Comparison of ENCODE assay signal across 19 cellular contexts in genomic region chr5:23445573-23445972, GRCh38.
"Had no signal": no experiment of that assay in that cellular context is flagged by ENCODE, and none has a peak within 500 bp of the region (broad histone marks: within the 10 kb centered on the region; RNA-seq: fewer than 3 reads in every experiment).

No MANE protein-coding gene starts in this region.

- H3K27me3 Mint-ChIP-seq: activated CD4-positive, alpha-beta T cell treated with anti-CD3 and anti-CD28 coated beads, Interleukin-2, amount 10 ng/mL, durations not matched to agents 24 days and 14 days; stimulated activated naive CD8-positive, alpha-beta T cell treated with anti-CD3 and anti-CD28 coated beads, Interleukin-15, Interleukin-2, amounts not matched to agents 100 ng/mL and 50 ng/mL, for 24 hours had no signal

- H3K9me3 ChIP-seq: esophagus squamous epithelium, gastroesophageal sphincter, lower lobe of right lung, prostate gland, right lobe of liver, suprapubic skin had no signal

- H3K4me3 ChIP-seq: cardiac muscle cell, esophagus squamous epithelium, gastroesophageal sphincter, heart right ventricle, lower lobe of right lung, prostate gland, right lobe of liver, suprapubic skin had no signal

- DNase-seq: activated CD4-positive, alpha-beta T cell treated with anti-CD3 and anti-CD28 coated beads, Interleukin-2, amount 10 ng/mL, durations not matched to agents 24 days and 14 days; activated CD4-positive, CD25-positive, alpha-beta regulatory T cell; activated CD8-positive, alpha-beta memory T cell treated with anti-CD3 and anti-CD28 coated beads for 24 hours; activated naive CD4-positive, alpha-beta T cell treated with Interleukin-2 at 50 U/mL for 16 hours; aorta; esophagus squamous epithelium; heart right ventricle; left cardiac atrium; lower lobe of right lung; midbrain; right lobe of liver; trophoblast cell had no signal

- ATAC-seq: gastroesophageal sphincter had no signal

- H3K36me3 ChIP-seq: cardiac muscle cell, esophagus squamous epithelium, gastroesophageal sphincter, heart right ventricle, lower lobe of right lung, prostate gland, right lobe of liver, suprapubic skin had no signal

- H3K27me3 ChIP-seq: cardiac muscle cell, esophagus squamous epithelium, gastroesophageal sphincter, heart right ventricle, right lobe of liver, suprapubic skin had no signal

- FAIRE-seq: colon had no signal

- H3K4me1 Mint-ChIP-seq: activated CD4-positive, alpha-beta T cell treated with anti-CD3 and anti-CD28 coated beads, Interleukin-2, amount 10 ng/mL, durations not matched to agents 24 days and 14 days had no signal

- H3K4me1 ChIP-seq: esophagus squamous epithelium, gastroesophageal sphincter, lower lobe of right lung, prostate gland, right lobe of liver, suprapubic skin had no signal

- H3K4me3 Mint-ChIP-seq: activated CD4-positive, alpha-beta T cell treated with anti-CD3 and anti-CD28 coated beads, Interleukin-2, amount 10 ng/mL, durations not matched to agents 24 days and 14 days; stimulated activated naive CD8-positive, alpha-beta T cell treated with anti-CD3 and anti-CD28 coated beads, Interleukin-15, Interleukin-2, amounts not matched to agents 100 ng/mL and 50 ng/mL, for 24 hours; T-helper 2 cell treated with Interferon-gamma antibody and Interleukin-4, amounts not matched to agents 5 μg/mL and 100 μg/mL, for 36 hours had no signal

- H3K27ac ChIP-seq: cardiac muscle cell, esophagus squamous epithelium, gastroesophageal sphincter, heart right ventricle, lower lobe of right lung, prostate gland, right lobe of liver, suprapubic skin had no signal

- H3K27ac Mint-ChIP-seq: activated CD4-positive, alpha-beta T cell treated with anti-CD3 and anti-CD28 coated beads, Interleukin-2, amount 10 ng/mL, durations not matched to agents 24 days and 14 days; stimulated activated naive CD8-positive, alpha-beta T cell treated with anti-CD3 and anti-CD28 coated beads, Interleukin-15, Interleukin-2, amounts not matched to agents 100 ng/mL and 50 ng/mL, for 24 hours; T-helper 2 cell treated with Interferon-gamma antibody and Interleukin-4, amounts not matched to agents 5 μg/mL and 100 μg/mL, for 36 hours had no signal
